Comparison of ENCODE assay signal across 1 cellular context in genomic region chr4:8025668-8026067, GRCh38.
TF ChIP-seq lines count a peak whose summit lies in the region.

No MANE protein-coding gene starts in this region.

TF ChIP-seq in HepG2, 621 proteins besides CTCF, POLR2A, EP300 and RAD21 (continued from another document):
- TF ChIP-seq ZHX2 (IDR thresholded peaks at IDR 0.05; ENCODE audit: low read depth) (no peak), ZHX2 (CRISPR knock-in tag; IDR thresholded peaks at IDR 0.05; ENCODE audit: borderline replicate concordance) (no peak), HOXD1 (CRISPR knock-in tag; IDR thresholded peaks at IDR 0.05) (no peak)
